In genomic region chr2:27489498-27490397, GRCh38 we compare ENCODE assay signal across 8 cellular contexts. TPM values are rescaled to one million over a fixed set of nuclear protein-coding genes. Genes with fewer than 3 reads are reported as not detected.
DNase-seq lines count a peak whose midpoint lies in the region; ATAC-seq and TF ChIP-seq lines count a peak whose summit lies in the region.

Gene IFT172, minus strand, starts transcription at chr2:27489743. Its CDS starts 90 bp downstream, at chr2:27489653.

- H3K9me3 Mint-ChIP-seq in activated T-cell treated with anti-CD3 and anti-CD28 coated beads, Interleukin-2, amount 50 U/mL, for 24 hours: no peaks in the 10 kb centered on the region

- peaks cover 15% of the 10 kb centered on the region for H3K27me3 Mint-ChIP-seq in activated T-cell treated with anti-CD3 and anti-CD28 coated beads, Interleukin-2, amount 50 U/mL, for 24 hours

- BruUV-seq in PC-9 (replicated peaks; lab: Mats Ljungman, UMichigan): TSS peak; percentile 85

- peaks cover 26% of the 10 kb centered on the region for H3K4me1 Mint-ChIP-seq in activated T-cell treated with anti-CD3 and anti-CD28 coated beads, Interleukin-2, amount 50 U/mL, for 24 hours (ENCODE audit: low read depth)

- no peaks in the 10 kb centered on the region for H4K20me1 ChIP-seq in PC-9 (ENCODE audit: insufficient read depth)

- H3K79me2 ChIP-seq in PC-9 (ENCODE audit: low read depth): 0 out of 2 replicates have a peak, but pooled peaks cover 8% of the 10 kb centered on the region

- H3K27ac Mint-ChIP-seq in activated T-cell treated with anti-CD3 and anti-CD28 coated beads, Interleukin-2, amount 50 U/mL, for 24 hours: peak within 1 kb of the TSS; percentile 83

- peak within 1 kb of the TSS; percentile 31 for H3K27ac ChIP-seq in PC-9

- H3K4me2 ChIP-seq in PC-9: peak within 1 kb of the TSS; percentile 94

- CTCF ChIA-PET in PC-9 (lab: Charles Lee): interaction anchor here (0.6 kb wide), 1 partner anchor 473 kb away, joined by 3 read pairs; no protein-coding TSS in a partner anchor

- no peak for TF ChIP-seq CTCF in PC-9 (conservative IDR thresholded peaks at IDR 0.05)

- intact Hi-C loops in PC-9 (cut with micrococcal nuclease; ENCODE audit: unreplicated experiment): loop anchor here (1.0 to 5.0 kb wide), 3 partner anchors 47 to 139 kb away; partner anchors contain the start of genes CCDC121, GPN1, KRTCAP3 and ZNF512

- peak within 1 kb of the TSS; percentile 97 for H2AFZ ChIP-seq in PC-9

- H3F3A ChIP-seq in PC-9 (ENCODE audit: insufficient read depth, low read depth): peaks cover 15% of the 10 kb centered on the region

- peak within 1 kb of the TSS; percentile 83 for H3K4me3 Mint-ChIP-seq in activated T-cell treated with anti-CD3 and anti-CD28 coated beads, Interleukin-2, amount 50 U/mL, for 24 hours

- peak; percentile 93 for ATAC-seq in GM21717 (IDR thresholded peaks at IDR 0.05; ENCODE audit: unreplicated experiment)

- H3K9me3 ChIP-seq in PC-9 (ENCODE audit: insufficient read depth, low read depth): no peaks in the 10 kb centered on the region

- H3K36me3 Mint-ChIP-seq in activated T-cell treated with anti-CD3 and anti-CD28 coated beads, Interleukin-2, amount 50 U/mL, for 24 hours (ENCODE audit: low read depth): peaks cover 5% of the 10 kb centered on the region

- DNase-seq in DMS153 treated with DMSO at 0.1 percent for 48 hours (lab: John Stamatoyannopoulos, UW; ENCODE audit: unreplicated experiment) (peak; percentile 97), PC-9 (peak; percentile 98 to 100), erythroblast (lab: John Stamatoyannopoulos, UW) (peak; percentile 100), mucosa of gallbladder (ENCODE audit: low spot score) (peak; percentile 100)
- DNase-seq in Jurkat, Clone E6-1 (ENCODE audit: low read depth, low spot score): peak; percentile 97
- peak; percentile 96 for DNase-seq in activated T-cell treated with anti-CD3 and anti-CD28 coated beads, Interleukin-2, amount 50 U/mL, for 24 hours
- peak; percentile 98 for DNase-seq in stimulated activated CD8-positive, alpha-beta memory T cell treated with anti-CD3 and anti-CD28 coated beads, Interleukin-4, amount 100 ng/mL, for 24 hours (ENCODE audit: low read depth)

- POLR2A ChIA-PET in PC-9 (lab: Charles Lee; ENCODE audit: unreplicated experiment): no interaction called here

- peak; percentile 89 for TF ChIP-seq POLR2A in erythroblast (IDR thresholded peaks at IDR 0.05; ENCODE audit: low read length)

- no peaks in the 10 kb centered on the region for H3K36me3 ChIP-seq in PC-9 (ENCODE audit: low read depth)

- H3K9me2 ChIP-seq in PC-9 (ENCODE audit: insufficient read depth): no peaks in the 10 kb centered on the region

- peaks cover 17% of the 10 kb centered on the region for H3K4me1 ChIP-seq in PC-9 (replicated peaks; ENCODE audit: insufficient read depth)

- H3K4me3 ChIP-seq in Jurkat, Clone E6-1 (ENCODE audit: low read length): peak within 1 kb of the TSS; percentile 56
- peak within 1 kb of the TSS; percentile 65 for H3K4me3 ChIP-seq in PC-9

- H3K27me3 ChIP-seq in PC-9 (ENCODE audit: insufficient read depth, low read depth): no peaks in the 10 kb centered on the region

RNA-seq across cellular contexts. Expression of gene IFT172, which starts in this region (rescaled TPM):
- 16.4 TPM for polyA plus RNA-seq in Jurkat, Clone E6-1 (2012; ENCODE audit: insufficient read depth, insufficient read length)
- 26.2 and 27.2 TPM in 2 replicates for total RNA-seq in PC-9 (2021)
- 54.4 TPM for total RNA-seq in mucosa of gallbladder

Comparison
In these comparisons a context has a peak if more than half of its experiments do, and no peak if none do; other contexts are left out.
1. Peak in every context shown above with its lines: DNase-seq, ATAC-seq, H3K4me3 ChIP-seq and H3K27ac ChIP-seq.